15 cellular contexts compared by ENCODE assay signal in genomic region chr6:84498905-84499304, GRCh38.
"Had no signal": no experiment of that assay in that cellular context is flagged by ENCODE, and none has a peak within 500 bp of the region (broad histone marks: within the 10 kb centered on the region; RNA-seq: fewer than 3 reads in every experiment).

No MANE protein-coding gene starts in this region.

- H3K4me3 ChIP-seq: hepatocyte, sigmoid colon, tibial artery, upper lobe of left lung, uterus had no signal

- DNase-seq: erythroblast; foreskin melanocyte; head of caudate nucleus; kidney glomerular epithelial cell; mammary epithelial cell; naive thymus-derived CD8-positive, alpha-beta T cell; posterior cingulate gyrus; sigmoid colon; small intestine; stimulated activated CD4-positive, alpha-beta T cell treated with anti-CD3 and anti-CD28 coated beads, Interleukin-2, amount 100 ng/mL, for 48 hours; tibial artery; upper lobe of left lung; uterus had no signal

- H3K4me2 ChIP-seq: hepatocyte had no signal

- H3K27ac ChIP-seq: hepatocyte, sigmoid colon, tibial artery, upper lobe of left lung, uterus had no signal

- H3K79me2 ChIP-seq: hepatocyte had no signal

- H3K9me3 ChIP-seq: sigmoid colon, tibial artery, uterus had no signal

- H3K27me3 ChIP-seq: hepatocyte, sigmoid colon, tibial artery, upper lobe of left lung, uterus had no signal

- ATAC-seq: left lobe of liver; naive thymus-derived CD8-positive, alpha-beta T cell had no signal

- H3K36me3 ChIP-seq: sigmoid colon, tibial artery, upper lobe of left lung, uterus had no signal

- H3K4me1 ChIP-seq: sigmoid colon, tibial artery, upper lobe of left lung, uterus had no signal

- H2AFZ ChIP-seq: hepatocyte had no signal
